Comparison of ENCODE assay signal across 1 cellular context in the genomic region with DNA sequence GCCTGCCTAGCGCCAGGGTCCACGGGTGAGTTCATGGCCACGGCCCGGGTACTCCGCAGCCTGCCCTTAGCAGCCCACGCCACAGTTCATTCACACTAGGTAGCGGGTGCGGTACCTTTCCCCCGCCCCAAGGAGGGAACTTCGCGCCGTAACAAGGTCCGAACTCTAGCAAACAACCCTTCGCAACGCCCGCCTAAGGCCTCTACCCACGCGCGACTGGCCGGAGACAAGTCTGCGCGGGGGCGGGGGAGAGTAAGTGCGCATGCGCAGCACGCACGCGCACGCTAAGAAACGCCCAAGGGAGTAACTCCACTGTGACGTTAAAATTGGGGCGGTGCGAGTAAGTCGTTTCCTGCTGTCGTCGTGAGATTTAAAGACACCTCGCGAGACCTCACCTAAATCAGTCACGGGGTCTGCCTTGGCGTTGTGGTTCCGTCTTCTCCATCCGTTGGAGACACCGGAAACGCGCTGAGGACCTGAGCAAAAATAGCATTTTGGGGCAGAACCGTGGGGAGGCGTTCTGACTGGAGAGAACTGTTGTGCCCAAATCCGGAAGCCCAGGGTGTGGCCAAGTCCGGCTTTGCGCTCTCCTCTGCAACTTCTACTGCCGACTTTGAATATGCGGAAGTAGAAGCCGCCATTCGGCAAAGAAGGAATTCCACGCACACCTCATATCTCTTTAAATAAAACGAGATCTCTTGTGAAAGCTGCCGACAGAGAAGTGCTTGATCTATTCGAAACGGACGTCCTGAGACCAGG.
TF ChIP-seq lines count a peak whose summit lies in the region.

RAPGEF6 (minus strand) TSS at position 234 of the 759 bp plus-strand sequence; CDS start at position 35, 199 bp downstream.

TF ChIP-seq in HepG2, 621 proteins besides CTCF, POLR2A, EP300 and RAD21 (continued from another document and continues in another):
- TF ChIP-seq ZBTB40 (IDR thresholded peaks at IDR 0.05) (no peak), ZBTB40 (CRISPR knock-in tag; IDR thresholded peaks at IDR 0.05) (no peak; the same call in 1 of the 2 replicates), ZNF891 (CRISPR knock-in tag; IDR thresholded peaks at IDR 0.05) (peak; percentile 94), ZNF224 (CRISPR knock-in tag; IDR thresholded peaks at IDR 0.05) (peak; percentile 60; the same call in 1 of the 2 replicates), ZNF766 (CRISPR knock-in tag; IDR thresholded peaks at IDR 0.05; ENCODE audit: borderline replicate concordance) (peak; percentile 75; the same call in 1 of the 2 replicates), ZNF749 (CRISPR knock-in tag; IDR thresholded peaks at IDR 0.05; ENCODE audit: borderline replicate concordance) (0 out of 2 replicates have a peak, but pooled peaks have one; percentile 15), MED1 (CRISPR knock-in tag; IDR thresholded peaks at IDR 0.05) (peak; percentile 53), ONECUT2 (CRISPR knock-in tag; IDR thresholded peaks at IDR 0.05) (no peak), ZUFSP (CRISPR knock-in tag; IDR thresholded peaks at IDR 0.05; ENCODE audit: borderline replicate concordance) (no peak), HDAC6 (IDR thresholded peaks at IDR 0.05; ENCODE audit: low read depth, low read length) (no peak), GTF3A (CRISPR knock-in tag; conservative IDR thresholded peaks at IDR 0.05) (0 out of 2 replicates have a peak, but pooled peaks have one; percentile 61), ARNT (IDR thresholded peaks at IDR 0.05) (no peak), GLI4 (CRISPR knock-in tag; IDR thresholded peaks at IDR 0.05; ENCODE audit: borderline replicate concordance) (no peak), CAMTA2 (CRISPR knock-in tag; IDR thresholded peaks at IDR 0.05; ENCODE audit: borderline replicate concordance) (no peak), PAX8 (CRISPR knock-in tag; IDR thresholded peaks at IDR 0.05; ENCODE audit: borderline replicate concordance) (no peak), ASH2L (IDR thresholded peaks at IDR 0.05; ENCODE audit: insufficient read length, low read depth, low read length) (peak; percentile 84), ZNF850 (CRISPR knock-in tag; conservative IDR thresholded peaks at IDR 0.05) (no peak), HNRNPH1 (optimal IDR thresholded peaks at IDR 0.05; ENCODE audit: low read depth, low read length) (no peak), GABPA (IDR thresholded peaks at IDR 0.05; ENCODE audit: low read depth, low read length) (peak; percentile 55), GABPA (CRISPR knock-in tag; IDR thresholded peaks at IDR 0.05; ENCODE audit: low read depth) (peak; percentile 88), POLR2AphosphoS2 (IDR thresholded peaks at IDR 0.05; ENCODE audit: low read depth, low read length) (peak; percentile 58), CEBPG (CRISPR knock-in tag; IDR thresholded peaks at IDR 0.05) (no peak), HNRNPK (IDR thresholded peaks at IDR 0.05; ENCODE audit: low read depth, low read length, poor library complexity, severe bottlenecking) (no peak), MEIS1 (CRISPR knock-in tag; IDR thresholded peaks at IDR 0.05; ENCODE audit: borderline replicate concordance) (peak; percentile 3), ZNF430 (CRISPR knock-in tag; IDR thresholded peaks at IDR 0.05) (peak; percentile 76; the same call in 1 of the 2 replicates)
- TF ChIP-seq, protein P1, sequence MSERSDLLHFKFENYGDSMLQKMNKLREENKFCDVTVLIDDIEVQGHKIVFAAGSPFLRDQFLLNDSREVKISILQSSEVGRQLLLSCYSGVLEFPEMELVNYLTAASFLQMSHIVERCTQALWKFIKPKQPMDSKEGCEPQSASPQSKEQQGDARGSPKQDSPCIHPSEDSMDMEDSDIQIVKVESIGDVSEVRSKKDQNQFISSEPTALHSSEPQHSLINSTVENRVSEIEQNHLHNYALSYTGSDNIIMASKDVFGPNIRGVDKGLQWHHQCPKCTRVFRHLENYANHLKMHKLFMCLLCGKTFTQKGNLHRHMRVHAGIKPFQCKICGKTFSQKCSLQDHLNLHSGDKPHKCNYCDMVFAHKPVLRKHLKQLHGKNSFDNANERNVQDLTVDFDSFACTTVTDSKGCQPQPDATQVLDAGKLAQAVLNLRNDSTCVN (CRISPR knock-in tag; IDR thresholded peaks at IDR 0.05; ENCODE audit: borderline replicate concordance): peak; percentile 69; the same call in 1 of the 2 replicates
- TF ChIP-seq, protein P2, sequence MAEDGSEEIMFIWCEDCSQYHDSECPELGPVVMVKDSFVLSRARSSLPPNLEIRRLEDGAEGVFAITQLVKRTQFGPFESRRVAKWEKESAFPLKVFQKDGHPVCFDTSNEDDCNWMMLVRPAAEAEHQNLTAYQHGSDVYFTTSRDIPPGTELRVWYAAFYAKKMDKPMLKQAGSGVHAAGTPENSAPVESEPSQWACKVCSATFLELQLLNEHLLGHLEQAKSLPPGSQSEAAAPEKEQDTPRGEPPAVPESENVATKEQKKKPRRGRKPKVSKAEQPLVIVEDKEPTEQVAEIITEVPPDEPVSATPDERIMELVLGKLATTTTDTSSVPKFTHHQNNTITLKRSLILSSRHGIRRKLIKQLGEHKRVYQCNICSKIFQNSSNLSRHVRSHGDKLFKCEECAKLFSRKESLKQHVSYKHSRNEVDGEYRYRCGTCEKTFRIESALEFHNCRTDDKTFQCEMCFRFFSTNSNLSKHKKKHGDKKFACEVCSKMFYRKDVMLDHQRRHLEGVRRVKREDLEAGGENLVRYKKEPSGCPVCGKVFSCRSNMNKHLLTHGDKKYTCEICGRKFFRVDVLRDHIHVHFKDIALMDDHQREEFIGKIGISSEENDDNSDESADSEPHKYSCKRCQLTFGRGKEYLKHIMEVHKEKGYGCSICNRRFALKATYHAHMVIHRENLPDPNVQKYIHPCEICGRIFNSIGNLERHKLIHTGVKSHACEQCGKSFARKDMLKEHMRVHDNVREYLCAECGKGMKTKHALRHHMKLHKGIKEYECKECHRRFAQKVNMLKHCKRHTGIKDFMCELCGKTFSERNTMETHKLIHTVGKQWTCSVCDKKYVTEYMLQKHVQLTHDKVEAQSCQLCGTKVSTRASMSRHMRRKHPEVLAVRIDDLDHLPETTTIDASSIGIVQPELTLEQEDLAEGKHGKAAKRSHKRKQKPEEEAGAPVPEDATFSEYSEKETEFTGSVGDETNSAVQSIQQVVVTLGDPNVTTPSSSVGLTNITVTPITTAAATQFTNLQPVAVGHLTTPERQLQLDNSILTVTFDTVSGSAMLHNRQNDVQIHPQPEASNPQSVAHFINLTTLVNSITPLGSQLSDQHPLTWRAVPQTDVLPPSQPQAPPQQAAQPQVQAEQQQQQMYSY (CRISPR knock-in tag; IDR thresholded peaks at IDR 0.05): no peak
- TF ChIP-seq, protein P3, sequence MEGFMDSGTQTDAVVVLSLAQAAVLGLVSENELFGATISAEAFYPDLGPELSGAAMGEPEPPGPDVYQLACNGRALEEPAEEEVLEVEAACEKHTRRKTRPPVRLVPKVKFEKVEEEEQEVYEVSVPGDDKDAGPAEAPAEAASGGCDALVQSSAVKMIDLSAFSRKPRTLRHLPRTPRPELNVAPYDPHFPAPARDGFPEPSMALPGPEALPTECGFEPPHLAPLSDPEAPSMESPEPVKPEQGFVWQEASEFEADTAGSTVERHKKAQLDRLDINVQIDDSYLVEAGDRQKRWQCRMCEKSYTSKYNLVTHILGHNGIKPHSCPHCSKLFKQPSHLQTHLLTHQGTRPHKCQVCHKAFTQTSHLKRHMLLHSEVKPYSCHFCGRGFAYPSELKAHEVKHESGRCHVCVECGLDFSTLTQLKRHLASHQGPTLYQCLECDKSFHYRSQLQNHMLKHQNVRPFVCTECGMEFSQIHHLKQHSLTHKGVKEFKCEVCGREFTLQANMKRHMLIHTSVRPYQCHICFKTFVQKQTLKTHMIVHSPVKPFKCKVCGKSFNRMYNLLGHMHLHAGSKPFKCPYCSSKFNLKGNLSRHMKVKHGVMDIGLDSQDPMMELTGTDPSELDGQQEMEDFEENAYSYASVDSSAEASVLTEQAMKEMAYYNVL (CRISPR knock-in tag; IDR thresholded peaks at IDR 0.05; ENCODE audit: borderline replicate concordance): peak; percentile 19; the same call in 1 of the 2 replicates
- TF ChIP-seq, protein P4, sequence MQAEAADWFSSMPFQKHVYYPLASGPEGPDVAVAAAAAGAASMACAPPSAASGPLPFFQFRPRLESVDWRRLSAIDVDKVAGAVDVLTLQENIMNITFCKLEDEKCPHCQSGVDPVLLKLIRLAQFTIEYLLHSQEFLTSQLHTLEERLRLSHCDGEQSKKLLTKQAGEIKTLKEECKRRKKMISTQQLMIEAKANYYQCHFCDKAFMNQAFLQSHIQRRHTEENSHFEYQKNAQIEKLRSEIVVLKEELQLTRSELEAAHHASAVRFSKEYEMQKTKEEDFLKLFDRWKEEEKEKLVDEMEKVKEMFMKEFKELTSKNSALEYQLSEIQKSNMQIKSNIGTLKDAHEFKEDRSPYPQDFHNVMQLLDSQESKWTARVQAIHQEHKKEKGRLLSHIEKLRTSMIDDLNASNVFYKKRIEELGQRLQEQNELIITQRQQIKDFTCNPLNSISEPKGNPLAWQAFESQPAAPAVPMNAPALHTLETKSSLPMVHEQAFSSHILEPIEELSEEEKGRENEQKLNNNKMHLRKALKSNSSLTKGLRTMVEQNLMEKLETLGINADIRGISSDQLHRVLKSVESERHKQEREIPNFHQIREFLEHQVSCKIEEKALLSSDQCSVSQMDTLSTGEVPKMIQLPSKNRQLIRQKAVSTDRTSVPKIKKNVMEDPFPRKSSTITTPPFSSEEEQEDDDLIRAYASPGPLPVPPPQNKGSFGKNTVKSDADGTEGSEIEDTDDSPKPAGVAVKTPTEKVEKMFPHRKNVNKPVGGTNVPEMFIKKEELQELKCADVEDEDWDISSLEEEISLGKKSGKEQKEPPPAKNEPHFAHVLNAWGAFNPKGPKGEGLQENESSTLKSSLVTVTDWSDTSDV (CRISPR knock-in tag; IDR thresholded peaks at IDR 0.05): no peak
